Comparison of ENCODE assay signal across 24 cellular contexts in genomic region chr18:78607221-78607620, GRCh38.
"Had no signal": no experiment of that assay in that cellular context is flagged by ENCODE, and none has a peak within 500 bp of the region (broad histone marks: within the 10 kb centered on the region; RNA-seq: fewer than 3 reads in every experiment).

No MANE protein-coding gene starts in this region.

- H3K4me3 ChIP-seq: hepatocyte, mucosa of descending colon, upper lobe of right lung had no signal

- H3K36me3 ChIP-seq: upper lobe of right lung had no signal

- H3K27ac ChIP-seq: hepatocyte, upper lobe of right lung had no signal

- H3K4me3 Mint-ChIP-seq: activated CD4-positive, alpha-beta memory T cell treated with anti-CD3 and anti-CD28 coated beads, Interleukin-2, amount 10 ng/mL, durations not matched to agents 7 days and 5 days; activated CD8-positive, alpha-beta memory T cell treated with anti-CD3 and anti-CD28 coated beads, Interleukin-2, amount 10 ng/mL, durations not matched to agents 7 days and 5 days; activated naive CD8-positive, alpha-beta T cell treated with anti-CD3 and anti-CD28 coated beads, Interleukin-2, amount 50 U/mL, for 24 hours; activated T-helper 1 cell treated with anti-CD3 and anti-CD28 coated beads, Interleukin-12 subunit alpha, Interleukin-12 subunit beta, Interleukin-2, Interleukin-4 antibody, amounts not matched to agents 30 ng/mL and 10 ng/mL and 1 ng/mL, durations not matched to agents 14 hours and 24 hours and 36 hours; brain; dendritic cell treated with granulocyte-macrophage colony-stimulating factor and Interleukin-4, amounts not matched to agents 40 ng/mL and 50 ng/mL, for 4 days; immature natural killer cell; nephron progenitor cell had no signal

- DNase-seq: activated CD4-positive, alpha-beta memory T cell treated with anti-CD3 and anti-CD28 coated beads, Interleukin-2, amount 10 ng/mL, durations not matched to agents 7 days and 5 days; activated CD4-positive, alpha-beta T cell treated with anti-CD3 and anti-CD28 coated beads for 48 hours; activated CD8-positive, alpha-beta memory T cell treated with anti-CD3 and anti-CD28 coated beads, Interleukin-2, amount 10 ng/mL, durations not matched to agents 7 days and 5 days; activated gamma-delta T cell; activated naive CD4-positive, alpha-beta T cell treated with anti-CD3 and anti-CD28 coated beads, Interleukin-2, amount 50 U/mL, for 16 hours; activated naive CD8-positive, alpha-beta T cell treated with anti-CD3 and anti-CD28 coated beads, Interleukin-2, amount 50 U/mL, for 24 hours; activated T-cell treated with anti-CD3 and anti-CD28 coated beads for 4 hours; anterior cingulate cortex; caudate nucleus; effector CD4-positive, alpha-beta T cell; foreskin melanocyte; immature natural killer cell; kidney glomerular epithelial cell; mucosa of descending colon; nephron progenitor cell; occipital lobe; posterior cingulate gyrus; stimulated activated CD4-positive, alpha-beta T cell treated with anti-CD3 and anti-CD28 coated beads, Interleukin-4, amount 100 ng/mL, for 24 hours; stimulated activated naive CD4-positive, alpha-beta T cell treated with Interleukin-2 at 50 U/mL for 16 hours; upper lobe of right lung had no signal

- H3K27me3 Mint-ChIP-seq: activated CD4-positive, alpha-beta memory T cell treated with anti-CD3 and anti-CD28 coated beads, Interleukin-2, amount 10 ng/mL, durations not matched to agents 7 days and 5 days; activated CD8-positive, alpha-beta memory T cell treated with anti-CD3 and anti-CD28 coated beads, Interleukin-2, amount 10 ng/mL, durations not matched to agents 7 days and 5 days; activated naive CD8-positive, alpha-beta T cell treated with anti-CD3 and anti-CD28 coated beads, Interleukin-2, amount 50 U/mL, for 24 hours; dendritic cell treated with granulocyte-macrophage colony-stimulating factor and Interleukin-4, amounts not matched to agents 40 ng/mL and 50 ng/mL, for 4 days had no signal

- H3K27me3 ChIP-seq: hepatocyte had no signal

- H3K9me3 Mint-ChIP-seq: immature natural killer cell had no signal

- H3K9me3 ChIP-seq: upper lobe of right lung had no signal

- H3K36me3 Mint-ChIP-seq: activated CD8-positive, alpha-beta memory T cell treated with anti-CD3 and anti-CD28 coated beads, Interleukin-2, amount 10 ng/mL, durations not matched to agents 7 days and 5 days; brain had no signal

- H3K4me1 Mint-ChIP-seq: activated CD4-positive, alpha-beta memory T cell treated with anti-CD3 and anti-CD28 coated beads, Interleukin-2, amount 10 ng/mL, durations not matched to agents 7 days and 5 days; activated CD8-positive, alpha-beta memory T cell treated with anti-CD3 and anti-CD28 coated beads, Interleukin-2, amount 10 ng/mL, durations not matched to agents 7 days and 5 days; activated naive CD8-positive, alpha-beta T cell treated with anti-CD3 and anti-CD28 coated beads, Interleukin-2, amount 50 U/mL, for 24 hours; brain had no signal

- H3K27ac Mint-ChIP-seq: activated CD4-positive, alpha-beta memory T cell treated with anti-CD3 and anti-CD28 coated beads, Interleukin-2, amount 10 ng/mL, durations not matched to agents 7 days and 5 days; activated CD8-positive, alpha-beta memory T cell treated with anti-CD3 and anti-CD28 coated beads, Interleukin-2, amount 10 ng/mL, durations not matched to agents 7 days and 5 days; activated naive CD8-positive, alpha-beta T cell treated with anti-CD3 and anti-CD28 coated beads, Interleukin-2, amount 50 U/mL, for 24 hours; brain; dendritic cell treated with granulocyte-macrophage colony-stimulating factor and Interleukin-4, amounts not matched to agents 40 ng/mL and 50 ng/mL, for 4 days; immature natural killer cell; nephron progenitor cell had no signal
